Comparison of ENCODE assay signal across 8 cellular contexts in the genomic region with DNA sequence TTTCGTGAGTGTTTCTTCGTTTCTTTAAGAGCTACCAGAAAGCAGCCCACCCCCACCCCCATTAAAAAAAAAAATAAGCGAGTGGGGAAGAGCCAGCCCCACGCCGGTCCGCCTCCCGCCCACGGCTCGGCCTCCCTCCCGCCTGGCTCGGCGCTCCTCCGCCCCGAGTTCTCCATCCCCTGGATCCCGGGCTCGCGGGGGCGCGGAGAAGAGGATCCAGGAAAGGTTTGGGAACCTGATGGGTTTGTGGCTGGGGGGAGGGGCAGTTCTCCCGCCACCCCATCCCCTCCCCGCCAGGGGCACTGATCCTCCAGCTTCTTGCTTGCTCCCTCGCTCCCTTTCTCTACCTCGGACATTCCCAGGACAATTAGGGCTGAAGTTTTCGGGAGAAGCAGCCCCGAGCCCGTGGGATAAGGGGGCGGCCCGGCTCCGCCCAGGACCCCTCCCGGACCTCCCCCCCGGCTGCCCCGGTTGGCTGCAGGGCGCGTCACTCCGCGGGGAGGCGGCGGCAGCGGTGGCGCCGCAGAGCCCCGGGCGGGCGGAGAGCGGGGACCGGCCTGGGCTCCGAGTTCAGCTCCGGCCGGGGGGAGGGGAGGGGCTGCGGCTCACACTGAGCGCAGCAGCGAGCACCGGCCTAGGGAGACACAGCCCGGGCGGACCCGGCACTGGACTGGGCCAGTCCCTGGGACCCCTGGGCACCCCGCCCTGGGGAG. TPM values are rescaled to one million over a fixed set of nuclear protein-coding genes. Genes with fewer than 3 reads are reported as not detected.
A peak's percentile ranks its signal among the peaks of the same experiment; 100 is the strongest.
DNase-seq lines count a peak whose midpoint lies in the region; ATAC-seq and TF ChIP-seq lines count a peak whose summit lies in the region.

No MANE protein-coding gene starts in this region.

- H3K4me3 ChIP-seq in IMR-90 (ENCODE audit: insufficient read depth, low read depth, low read length) = peak overlapping the region; percentile 89
- peak overlapping the region; percentile 68 for H3K4me3 ChIP-seq in thoracic aorta
- no peak overlapping the region for H3K4me3 ChIP-seq in PC-9

- peak overlapping the region; percentile 88 for H3K9ac ChIP-seq in IMR-90 (ENCODE audit: low read depth, low read length)

- H3K36me3 ChIP-seq in IMR-90 (ENCODE audit: control insufficient read depth, insufficient read depth, low read length) (no peaks in the 10 kb centered on the region), thoracic aorta (no peaks in the 10 kb centered on the region), PC-9 (ENCODE audit: low read depth) (no peaks in the 10 kb centered on the region)

- H4K20me1 ChIP-seq in IMR-90 (ENCODE audit: insufficient read depth, low read length) (0 out of 2 replicates have a peak, but pooled peaks cover 5% of the 10 kb centered on the region), PC-9 (ENCODE audit: insufficient read depth) (no peaks in the 10 kb centered on the region)

- intact Hi-C loops in IMR-90 (cut with micrococcal nuclease) = loop anchor here (1.0 to 10.0 kb wide), 7 partner anchors 173 to 830 kb away; no protein-coding TSS in a partner anchor
- intact Hi-C loops in PC-9 (cut with micrococcal nuclease; ENCODE audit: unreplicated experiment) = no loop called here

- DNase-seq in ACHN (peak; percentile 92), IMR-90 (peak; percentile 80), cerebellum (ENCODE audit: low spot score) (peak; percentile 38), kidney glomerular epithelial cell (lab: John Stamatoyannopoulos, UW) (peak; percentile 80), thoracic aorta (ENCODE audit: low spot score) (no peak), PC-9 (no peak)

- no peak overlapping the region for H2AK5ac ChIP-seq in IMR-90 (ENCODE audit: low read depth, low read length)

- peak overlapping the region; percentile 79 for H2BK5ac ChIP-seq in IMR-90 (ENCODE audit: low read depth, low read length, poor library complexity, severe bottlenecking)

- TF ChIP-seq POLR2A in IMR-90 (IDR thresholded peaks at IDR 0.05; ENCODE audit: low read depth, low read length) = no peak; the same call in 1 of the 2 replicates

- no peak overlapping the region; the same call in 1 of the 2 replicates for H3K18ac ChIP-seq in IMR-90 (ENCODE audit: low read depth, low read length)

- H4K91ac ChIP-seq in IMR-90 (ENCODE audit: insufficient read depth, low read depth, low read length) = peak overlapping the region; percentile 45; the same call in 1 of the 2 replicates

- in situ Hi-C loops in ACHN (cut with HindIII; ENCODE audit: low pct_ligation_motif_present, low pct_unique_long_range_greater_than_20kb, low sequenced_read_pairs) = no loop called here
- in situ Hi-C loops in IMR-90 (cut with MboI; ENCODE audit: low sequenced_read_pairs) = no loop called here

- ATAC-seq in IMR-90 (ENCODE audit: low read depth) = peak; percentile 86
- ATAC-seq in thoracic aorta (ENCODE audit: insufficient number of reproducible peaks, low FRiP score, low read depth) = no peak
- ATAC-seq in GM21619 (IDR thresholded peaks at IDR 0.05; ENCODE audit: unreplicated experiment) = no peak
- ATAC-seq in HG03354 (IDR thresholded peaks at IDR 0.05; ENCODE audit: poor library complexity, severe bottlenecking, unreplicated experiment) = no peak

- peak overlapping the region; percentile 67 for H3K4ac ChIP-seq in IMR-90 (ENCODE audit: low read depth, low read length)

- no peaks in the 10 kb centered on the region for H3K9me3 ChIP-seq in IMR-90 (ENCODE audit: control insufficient read depth, insufficient read depth, low read length)
- no peaks in the 10 kb centered on the region for H3K9me3 ChIP-seq in thoracic aorta
- no peaks in the 10 kb centered on the region for H3K9me3 ChIP-seq in PC-9 (ENCODE audit: insufficient read depth, low read depth)

- H3K23ac ChIP-seq in IMR-90 (ENCODE audit: low read depth, low read length) = peak overlapping the region; percentile 80; the same call in 1 of the 2 replicates

- CTCF ChIA-PET in IMR-90 (lab: Yijun Ruan, JAX) (interaction anchor here (0.6 to 1.0 kb wide), 2 partner anchors 112 to 247 kb away, joined by 3 read pairs; no protein-coding TSS in a partner anchor), PC-9 (lab: Charles Lee) (no interaction called here)

- dilution Hi-C loops in IMR-90 (cut with HindIII; ENCODE audit: low sequenced_read_pairs, unreplicated experiment) = no loop called here

- H4K5ac ChIP-seq in IMR-90 (ENCODE audit: low read depth, low read length) = no peak overlapping the region

- no peaks in the 10 kb centered on the region for H3F3A ChIP-seq in PC-9 (ENCODE audit: insufficient read depth, low read depth)

- H3K9me2 ChIP-seq in PC-9 (ENCODE audit: insufficient read depth) = no peaks in the 10 kb centered on the region

- no CpG with 5 or more reads among the region's 57 CpGs for WGBS in IMR-90 (ENCODE audit: extremely low coverage in 2 of 2, insufficient read length in 1 of 2), 2 experiments

- peak overlapping the region; percentile 94 for H3K27ac ChIP-seq in IMR-90 (ENCODE audit: insufficient read depth, low read length)
- H3K27ac ChIP-seq in thoracic aorta = no peak overlapping the region
- H3K27ac ChIP-seq in PC-9 = no peak overlapping the region

- no peaks in the 10 kb centered on the region for H3K9me1 ChIP-seq in IMR-90 (ENCODE audit: insufficient read depth, low read length)

- no peak for TF ChIP-seq CTCF in IMR-90 (conservative IDR thresholded peaks at IDR 0.05; ENCODE audit: low read depth, low read length)
- TF ChIP-seq CTCF in thoracic aorta (IDR thresholded peaks at IDR 0.05) = no peak
- TF ChIP-seq CTCF in PC-9 (conservative IDR thresholded peaks at IDR 0.05) = no peak

- peak overlapping the region; percentile 59 for H3K4me2 ChIP-seq in IMR-90 (ENCODE audit: low read depth, low read length)
- no peak overlapping the region for H3K4me2 ChIP-seq in PC-9

- H3K79me2 ChIP-seq in PC-9 (ENCODE audit: low read depth) = no peaks in the 10 kb centered on the region

- no peak overlapping the region for H2BK20ac ChIP-seq in IMR-90 (ENCODE audit: low read depth, low read length)

- peak overlapping the region; percentile 85 for H2AK9ac ChIP-seq in IMR-90 (replicated peaks; ENCODE audit: low read depth, low read length, poor library complexity)

- H3K56ac ChIP-seq in IMR-90 (ENCODE audit: extremely low read depth, insufficient read depth, low read length) = peak overlapping the region; percentile 68; the same call in 1 of the 2 replicates

- H3K27me3 ChIP-seq in IMR-90 (ENCODE audit: control insufficient read depth, insufficient read depth, low read length) = peaks cover 3% of the 10 kb centered on the region; the same call in 1 of the 2 replicates
- peaks cover 14% of the 10 kb centered on the region for H3K27me3 ChIP-seq in thoracic aorta (replicated peaks; ENCODE audit: insufficient read depth)
- H3K27me3 ChIP-seq in PC-9 (ENCODE audit: insufficient read depth, low read depth) = peaks cover 6% of the 10 kb centered on the region

- no peak for TF ChIP-seq RAD21 in IMR-90 (IDR thresholded peaks at IDR 0.05; ENCODE audit: low read length)

- 0 out of 2 replicates have a peak overlapping the region, but pooled peaks have one; percentile 41 for H2BK120ac ChIP-seq in IMR-90 (ENCODE audit: low read depth, low read length)

- H3K79me1 ChIP-seq in IMR-90 (ENCODE audit: low read depth in 1 of 2, low read length in 2 of 2) = peaks cover 8 to 20% of the 10 kb centered on the region in 2 experiments; a peak in 1 of 4 replicates

- no peak overlapping the region for H2BK15ac ChIP-seq in IMR-90 (ENCODE audit: low read depth, low read length)

- H4K8ac ChIP-seq in IMR-90 (ENCODE audit: low read depth in 2 of 2, low read length in 2 of 2) = peak overlapping the region; percentile 36 to 94; a peak in 2 of 4 replicates

- no TSS peak for BruUV-seq in IMR-90 (replicated peaks; lab: Mats Ljungman, UMichigan)
- BruUV-seq in PC-9 (replicated peaks; lab: Mats Ljungman, UMichigan) = no TSS peak

- POLR2A ChIA-PET in IMR-90 (lab: Charles Lee; ENCODE audit: unreplicated experiment) = interaction anchor here (0.6 kb wide), 1 partner anchor 62 kb away, joined by 10 read pairs; no protein-coding TSS in a partner anchor
- POLR2A ChIA-PET in PC-9 (lab: Charles Lee; ENCODE audit: unreplicated experiment) = no interaction called here

- H3K4me1 ChIP-seq in IMR-90 (ENCODE audit: control insufficient read depth, insufficient read depth, low read length) (peaks cover 7% of the 10 kb centered on the region), thoracic aorta (ENCODE audit: control insufficient read depth in 1 of 2, low read depth in 2 of 2) (peaks cover 15 to 38% of the 10 kb centered on the region in 2 donors), PC-9 (replicated peaks; ENCODE audit: insufficient read depth) (no peaks in the 10 kb centered on the region)

- H3K14ac ChIP-seq in IMR-90 (replicated peaks; ENCODE audit: low read depth, low read length) = peak overlapping the region; percentile 80; the same call in 1 of the 2 replicates

- H2AFZ ChIP-seq in IMR-90 (replicated peaks; ENCODE audit: low read length, poor library complexity) = peak overlapping the region; percentile 87
- no peak overlapping the region for H2AFZ ChIP-seq in PC-9

TF ChIP-seq in IMR-90, 13 proteins besides CTCF, POLR2A, EP300 and RAD21:
- TF ChIP-seq FOS (IDR thresholded peaks at IDR 0.05; ENCODE audit: low read depth, low read length) (peak; percentile 32; the same call in 1 of the 2 replicates), MAZ (IDR thresholded peaks at IDR 0.05; ENCODE audit: borderline replicate concordance, low read depth, low read length) (peak; percentile 96), MXI1 (IDR thresholded peaks at IDR 0.05; ENCODE audit: borderline replicate concordance, low read depth, low read length) (no peak), SMC3 (IDR thresholded peaks at IDR 0.05; ENCODE audit: low read depth, low read length) (no peak)

RNA-seq across cellular contexts. Expression of a gene that starts 1.0 kb away (rescaled TPM):
- total RNA-seq in IMR-90 (2012; rRNA removed) = 0.83 and 0.90 TPM in 2 replicates
- 4.8 and 5.2 TPM in 2 replicates for polyA plus RNA-seq in IMR-90 (2012; rRNA removed)
- 1.9 and 2.5 TPM in 2 replicates for polyA plus RNA-seq in IMR-90 (2012; cell fraction: cytosol; rRNA removed)
- polyA plus RNA-seq in IMR-90 (2012; cell fraction: nucleus; rRNA removed; ENCODE audit: low replicate concordance) = 5.5 and 7.8 TPM in 2 replicates
- 5.0 TPM for total RNA-seq in cerebellum
- not detected for total RNA-seq in thoracic aorta
- not detected in 2 replicates for total RNA-seq in PC-9 (2021)

Comparison
In these comparisons a context has a peak if more than half of its experiments do, and no peak if none do; other contexts are left out.
1. DNase-seq: peak in ACHN (single experiment), IMR-90 (single experiment), cerebellum (single experiment) and kidney glomerular epithelial cell (single experiment); none in thoracic aorta (single experiment) and PC-9 (0 of 2).